In genomic region chr22:28582806-28583205, GRCh38 we compare ENCODE assay signal across 16 cellular contexts.
A peak's percentile ranks its signal among the peaks of the same experiment; 100 is the strongest.
DNase-seq lines count a peak whose midpoint lies in the region; ATAC-seq and TF ChIP-seq lines count a peak whose summit lies in the region.
"Had no signal": no experiment of that assay in that cellular context is flagged by ENCODE, and none has a peak within 500 bp of the region (broad histone marks: within the 10 kb centered on the region; RNA-seq: fewer than 3 reads in every experiment).

No MANE protein-coding gene starts in this region.

- H2BK15ac ChIP-seq in mesenchymal stem cell (ENCODE audit: low read depth, poor library complexity, severe bottlenecking), result no peak overlapping the region

- H2BK5ac ChIP-seq in mesenchymal stem cell (ENCODE audit: low read depth, low read length, poor library complexity, severe bottlenecking), result no peak overlapping the region

- no peak overlapping the region for H3K18ac ChIP-seq in mesenchymal stem cell (ENCODE audit: low read depth in 1 of 2, low read length in 2 of 2)

- H3K4ac ChIP-seq in mesenchymal stem cell (ENCODE audit: low read depth in 1 of 2, low read length in 2 of 2), result no peak overlapping the region

- H2AK5ac ChIP-seq in mesenchymal stem cell (ENCODE audit: low read length, severe bottlenecking), result no peak overlapping the region

- H4K8ac ChIP-seq in mesenchymal stem cell (ENCODE audit: low read length), result no peak overlapping the region

- no peak overlapping the region for H2BK120ac ChIP-seq in mesenchymal stem cell (ENCODE audit: low read depth, low read length)

- in situ Hi-C loops in mammary epithelial cell (cut with MboI; ENCODE audit: low sequenced_read_pairs in 2 of 2), result no loop called here

- H3K4me2 ChIP-seq in mammary epithelial cell (ENCODE audit: insufficient read depth, low read depth, low read length), result peak overlapping the region; percentile 15
- H3K4me2 ChIP-seq in mesenchymal stem cell (ENCODE audit: low read length, poor library complexity, severe bottlenecking), result no peak overlapping the region
- H3K4me2 ChIP-seq: hepatocyte had no signal

- H3K27me3 ChIP-seq in AG04450 (ENCODE audit: control insufficient read depth, insufficient read depth, low read length) (no peaks in the 10 kb centered on the region), mammary epithelial cell (ENCODE audit: insufficient read depth, low read length) (no peaks in the 10 kb centered on the region), mesenchymal stem cell (ENCODE audit: control insufficient read depth in 1 of 2, insufficient read depth in 1 of 2, low read length in 2 of 2) (no peaks in the 10 kb centered on the region)
- H3K27me3 ChIP-seq: BE2C, hepatocyte, vagina had no signal

- no peak for TF ChIP-seq CTCF in AG04450 (IDR thresholded peaks at IDR 0.05; ENCODE audit: low read depth, low read length)
- no peak for TF ChIP-seq CTCF in HFF-Myc (IDR thresholded peaks at IDR 0.05; ENCODE audit: low read depth, low read length, missing control alignments)
- TF ChIP-seq CTCF in mammary epithelial cell (conservative IDR thresholded peaks at IDR 0.05 in 1 of 2, IDR thresholded peaks at IDR 0.05 in 1 of 2; ENCODE audit: extremely low read depth in 1 of 2, insufficient read depth in 1 of 2, low read depth in 1 of 2, low read length in 2 of 2), result no peak

- CTCF ChIA-PET in AG04450 (lab: Charles Lee) (no interaction called here), mammary epithelial cell (lab: Charles Lee; ENCODE audit: low non-redundant PET) (no interaction called here)

- H3K27ac ChIP-seq in AG04450 (ENCODE audit: low read depth, low read length) (no peak overlapping the region), mammary epithelial cell (ENCODE audit: insufficient read depth, low read depth, low read length) (no peak overlapping the region), mesenchymal stem cell (ENCODE audit: low read length, poor library complexity, severe bottlenecking) (no peak overlapping the region)
- H3K27ac ChIP-seq: hepatocyte, parathyroid adenoma, vagina, VCaP had no signal

- H2BK12ac ChIP-seq in mesenchymal stem cell (ENCODE audit: low read length in 2 of 2), result no peak overlapping the region

- DNase-seq in AG04450 (ENCODE audit: low read depth, low spot score) (peak; percentile 45), HFF-Myc (ENCODE audit: extremely low read depth, low read depth) (peak; percentile 89), mammary epithelial cell (peak; percentile 42), mesenchymal stem cell (peak; percentile 41), left colon (no peak), dermis blood vessel endothelial cell (no peak), MV-4-11 (lab: John Stamatoyannopoulos, UW) (no peak)
- DNase-seq: activated naive CD4-positive, alpha-beta T cell treated with anti-CD3 and anti-CD28 coated beads, Interleukin-2, amount 50 U/mL, for 16 hours; BE2C; NCI-H510A had no signal

- H3K79me1 ChIP-seq in mesenchymal stem cell (replicated peaks; ENCODE audit: low read length, poor library complexity, severe bottlenecking), result peaks cover 6% of the 10 kb centered on the region

- no peak overlapping the region for H3K14ac ChIP-seq in mesenchymal stem cell (ENCODE audit: low read length in 2 of 2)

- H2AFZ ChIP-seq in mammary epithelial cell (ENCODE audit: low read depth, low read length) (peak overlapping the region; percentile 55), mesenchymal stem cell (ENCODE audit: low read depth, low read length) (no peak overlapping the region)
- H2AFZ ChIP-seq: hepatocyte, parathyroid adenoma had no signal

- no peaks in the 10 kb centered on the region for H4K20me1 ChIP-seq in mammary epithelial cell (ENCODE audit: insufficient read depth, low read length)

- H4K91ac ChIP-seq in mesenchymal stem cell (ENCODE audit: low read length), result no peak overlapping the region

- no peak overlapping the region for H3K4me3 ChIP-seq in AG04450 (ENCODE audit: low read depth, low read length)
- H3K4me3 ChIP-seq in HFF-Myc (replicated peaks; ENCODE audit: low read depth, low read length), result no peak overlapping the region
- H3K4me3 ChIP-seq in mammary epithelial cell (replicated peaks in 1 of 3; ENCODE audit: insufficient read depth in 1 of 3, low read depth in 2 of 3, low read length in 3 of 3), result no peak overlapping the region
- peak overlapping the region in 1 of 2 experiments; percentile 22 for H3K4me3 ChIP-seq in mesenchymal stem cell (ENCODE audit: insufficient read depth in 1 of 2, low read depth in 1 of 2, low read length in 2 of 2)
- H3K4me3 ChIP-seq: hepatocyte, vagina had no signal

- intact Hi-C loops in mammary epithelial cell (cut with micrococcal nuclease) (no loop called here), left colon (cut with DNase I, micrococcal nuclease) (no loop called here)

- H3K4me1 ChIP-seq in mammary epithelial cell (ENCODE audit: insufficient read depth, low read length) (peaks cover 3% of the 10 kb centered on the region), mesenchymal stem cell (ENCODE audit: control insufficient read depth, insufficient read depth, low read depth, low read length) (no peaks in the 10 kb centered on the region)
- H3K4me1 ChIP-seq: parathyroid adenoma, vagina had no signal

- no TSS peak for BruUV-seq in mammary epithelial cell (replicated peaks; lab: Mats Ljungman, UMichigan)

- H3K9ac ChIP-seq in mammary epithelial cell (ENCODE audit: insufficient read depth, low read length) (no peak overlapping the region), mesenchymal stem cell (ENCODE audit: low read length) (peak overlapping the region; percentile 82)
- H3K9ac ChIP-seq: parathyroid adenoma had no signal

- WGBS in mammary epithelial cell (ENCODE audit: low coverage, missing lambda C conversion rate), result 18% methylated on average over 3 of the region's 3 CpGs
- WGBS in mesenchymal stem cell, result 85% methylated on average over 2 of the region's 3 CpGs

- POLR2A ChIA-PET in AG04450 (lab: Yijun Ruan, JAX), result no interaction called here

- H3K23ac ChIP-seq in mesenchymal stem cell (ENCODE audit: low read length in 2 of 2), result no peak overlapping the region

- dilution Hi-C loops in mammary epithelial cell (cut with HindIII; ENCODE audit: low sequenced_read_pairs), result no loop called here

- ATAC-seq in HG03571 (IDR thresholded peaks at IDR 0.05; ENCODE audit: unreplicated experiment) (no peak), left colon (no peak)
- ATAC-seq: Right ventricle myocardium inferior had no signal

- H3K36me3 ChIP-seq in mammary epithelial cell (ENCODE audit: insufficient read depth, low read length) (no peaks in the 10 kb centered on the region), mesenchymal stem cell (ENCODE audit: control insufficient read depth in 1 of 2, insufficient read depth in 2 of 2, low read depth in 1 of 2, low read length in 2 of 2) (no peaks in the 10 kb centered on the region)
- H3K36me3 ChIP-seq: vagina had no signal

- H3K9me3 ChIP-seq in AG04450 (ENCODE audit: control insufficient read depth, insufficient read depth, low read length) (no peaks in the 10 kb centered on the region), mammary epithelial cell (replicated peaks; ENCODE audit: insufficient read depth, low read length) (no peaks in the 10 kb centered on the region), mesenchymal stem cell (ENCODE audit: control insufficient read depth, low read length) (no peaks in the 10 kb centered on the region)
- H3K9me3 ChIP-seq: BE2C, vagina had no signal

- H3K79me2 ChIP-seq in mammary epithelial cell (ENCODE audit: insufficient read depth, low read length), result no peaks in the 10 kb centered on the region
- H3K79me2 ChIP-seq: parathyroid adenoma had no signal

Comparison
In these comparisons a context has a peak if more than half of its experiments do, and no peak if none do; other contexts are left out.
1. DNase-seq: peak in AG04450 (single experiment), HFF-Myc (single experiment), mammary epithelial cell (single experiment) and mesenchymal stem cell (single experiment); none in left colon (0 of 2), dermis blood vessel endothelial cell (single experiment) and MV-4-11 (single experiment).